8 cellular contexts compared by ENCODE assay signal in the genomic region with DNA sequence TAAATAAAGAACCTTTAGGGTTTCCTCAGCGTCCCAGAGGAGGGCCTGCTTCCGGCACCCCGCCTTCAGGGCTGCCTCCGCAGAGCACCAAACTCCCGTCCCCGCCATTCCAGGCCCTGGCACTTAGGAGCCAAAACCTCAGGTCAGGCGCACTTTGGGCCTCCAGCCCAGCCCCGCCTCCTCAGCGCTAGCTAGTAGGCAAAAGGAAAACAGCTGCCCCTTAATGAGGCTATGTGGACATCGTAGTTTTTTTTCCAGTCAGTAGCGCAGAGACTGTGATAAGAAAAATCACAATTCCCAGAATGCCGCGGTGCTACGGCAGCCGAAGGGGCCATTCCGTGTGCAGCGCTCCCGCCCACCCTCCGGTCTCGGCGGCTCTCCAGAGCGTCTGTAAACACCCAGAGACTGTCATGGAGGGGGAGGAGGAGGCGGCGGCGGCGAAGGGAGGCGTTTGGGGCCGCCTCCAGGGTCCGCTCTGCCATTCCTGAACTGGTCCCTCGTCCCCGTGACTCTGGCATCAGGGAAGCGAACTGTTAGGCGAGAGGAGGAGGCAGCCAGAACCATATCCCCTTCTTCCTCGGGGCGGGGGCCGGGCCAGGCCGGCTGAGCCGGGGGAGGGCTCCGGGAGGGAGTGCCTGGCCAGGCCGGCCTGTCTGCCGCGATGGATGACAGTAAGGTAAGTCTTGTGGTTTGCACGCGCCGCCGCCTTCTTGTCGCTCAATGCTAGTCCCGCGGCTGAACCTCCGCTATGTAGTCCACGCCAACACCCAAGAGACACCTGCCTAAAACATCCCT. TPM values are rescaled to one million over a fixed set of nuclear protein-coding genes. Genes with fewer than 3 reads are reported as not detected.
DNase-seq lines count a peak whose midpoint lies in the region; ATAC-seq, FAIRE-seq and TF ChIP-seq lines count a peak whose summit lies in the region.

A gene with protein sequence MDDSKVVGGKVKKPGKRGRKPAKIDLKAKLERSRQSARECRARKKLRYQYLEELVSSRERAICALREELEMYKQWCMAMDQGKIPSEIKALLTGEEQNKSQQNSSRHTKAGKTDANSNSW (plus strand): TSS at position 365 of the 795 bp plus-strand sequence. CDS start 297 bp downstream, at position 662.

- peaks cover 20 to 63% (median 29%) of the 10 kb centered on the region in 10 experiments for H3K4me1 ChIP-seq in BLaER1 treated with 17β-estradiol and CSF1 and Interleukin-3, amounts not matched to agents 10 nM and 100 nM
- H3K4me1 ChIP-seq in HepG2 (ENCODE audit: insufficient read depth, low read length): peaks cover 58% of the 10 kb centered on the region

- H3K9me3 ChIP-seq in BLaER1 treated with 17β-estradiol and CSF1 and Interleukin-3, amounts not matched to agents 10 nM and 100 nM (replicated peaks in 1 of 11): no peaks in the 10 kb centered on the region
- no peaks in the 10 kb centered on the region for H3K9me3 ChIP-seq in HepG2 (ENCODE audit: low read length)

- peaks cover 0 to 26% (median 3%) of the 10 kb centered on the region in 11 experiments; a peak in 8 of 22 replicates for H3K36me3 ChIP-seq in BLaER1 treated with 17β-estradiol and CSF1 and Interleukin-3, amounts not matched to agents 10 nM and 100 nM
- H3K36me3 ChIP-seq in HepG2 (replicated peaks in 1 of 2; ENCODE audit: control insufficient read depth in 1 of 2, insufficient read depth in 2 of 2, low read length in 2 of 2): peaks cover 1 to 6% of the 10 kb centered on the region in 2 experiments; a peak in 1 of 5 replicates

- H2AFZ ChIP-seq in HepG2 (ENCODE audit: low read length): no peak within 1 kb of the TSS

- peak within 1 kb of the TSS; percentile 69 to 86 (median 74) for H3K4me3 ChIP-seq in BLaER1 treated with 17β-estradiol and CSF1 and Interleukin-3, amounts not matched to agents 10 nM and 100 nM
- H3K4me3 ChIP-seq in HepG2 (replicated peaks in 1 of 3; ENCODE audit: insufficient read depth in 1 of 3, low read depth in 2 of 3, low read length in 3 of 3): peak within 1 kb of the TSS; percentile 66 to 96 (median 71)

- peak within 1 kb of the TSS; percentile 81 to 93 (median 89) for H3K27ac ChIP-seq in BLaER1 treated with 17β-estradiol and CSF1 and Interleukin-3, amounts not matched to agents 10 nM and 100 nM
- H3K27ac ChIP-seq in HepG2 (ENCODE audit: extremely low read length, insufficient read depth, low read length): peak within 1 kb of the TSS; percentile 88

- peaks cover 0 to 32% (median 0%) of the 10 kb centered on the region in 11 experiments; a peak in 2 of 22 replicates for H4K20me1 ChIP-seq in BLaER1 treated with 17β-estradiol and CSF1 and Interleukin-3, amounts not matched to agents 10 nM and 100 nM
- H4K20me1 ChIP-seq in HepG2 (ENCODE audit: insufficient read depth, low read length): no peaks in the 10 kb centered on the region

- ATAC-seq in GM19324 (IDR thresholded peaks at IDR 0.05; ENCODE audit: low FRiP score, unreplicated experiment) (peak; percentile 89), HG03469 (IDR thresholded peaks at IDR 0.05; ENCODE audit: unreplicated experiment) (peak; percentile 50), HepG2 (peak; percentile 94)

- no peaks in the 10 kb centered on the region for H3K27me3 ChIP-seq in BLaER1 treated with 17β-estradiol and CSF1 and Interleukin-3, amounts not matched to agents 10 nM and 100 nM
- no peaks in the 10 kb centered on the region for H3K27me3 ChIP-seq in HepG2 (ENCODE audit: control insufficient read depth in 1 of 2, insufficient read depth in 2 of 2, low read length in 2 of 2)

- no peak for TF ChIP-seq RAD21 in HepG2 (CRISPR knock-in tag; IDR thresholded peaks at IDR 0.05)

- intact Hi-C loops in HepG2 (cut with micrococcal nuclease; ENCODE audit: unreplicated experiment): loop anchor here (1.0 to 5.0 kb wide), 2 partner anchors 13 to 49 kb away; a partner anchor contains a TSS

- peak; percentile 86 for FAIRE-seq in HepG2 (lab: Jason Lieb, UNC)

- no TSS peak for BruUV-seq in HepG2 (replicated peaks; lab: Mats Ljungman, UMichigan)

- peak within 1 kb of the TSS; percentile 79 to 91 (median 86) for H3K9ac ChIP-seq in BLaER1 treated with 17β-estradiol and CSF1 and Interleukin-3, amounts not matched to agents 10 nM and 100 nM
- peak within 1 kb of the TSS; percentile 92 for H3K9ac ChIP-seq in HepG2 (ENCODE audit: insufficient read depth, low read depth, low read length)

- DNase-seq in NCI-H69 (lab: John Stamatoyannopoulos, UW): peak; percentile 94
- peak; percentile 85 to 88 for DNase-seq in activated CD4-positive, alpha-beta T cell treated with anti-CD3 and anti-CD28 coated beads, Interleukin-2, amount 50 U/mL, for 48 hours
- peak; percentile 94 to 97 for DNase-seq in dermis microvascular lymphatic vessel endothelial cell (ENCODE audit: low read depth in 2 of 2)
- DNase-seq in HepG2 (ENCODE audit: low spot score): peak; percentile 95
- peak; percentile 85 for DNase-seq in stimulated activated CD4-positive, alpha-beta T cell treated with anti-CD3 and anti-CD28 coated beads, Interleukin-4, amount 100 ng/mL, for 1 hour

- peaks cover 18% of the 10 kb centered on the region for H3K79me2 ChIP-seq in HepG2 (ENCODE audit: insufficient read depth, low read length)

- in situ Hi-C loops in HepG2 (cut with HindIII; ENCODE audit: extremely low pct_ligation_motif_present, low pct_unique_long_range_greater_than_20kb): no loop called here

- CTCF ChIA-PET in HepG2 (lab: Yijun Ruan, JAX; ENCODE audit: low intra/inter-chr PET ratio, low total read pairs): no interaction called here

- TF ChIP-seq CTCF in HepG2 (CRISPR knock-in tag; IDR thresholded peaks at IDR 0.05): peak; percentile 41

- TF ChIP-seq EP300 in HepG2 (IDR thresholded peaks at IDR 0.05; ENCODE audit: low read depth in 2 of 2, low read length in 2 of 2) (peak; percentile 12 to 53; a peak in 1 of 4 replicates), HepG2 (CRISPR knock-in tag; IDR thresholded peaks at IDR 0.05; ENCODE audit: borderline replicate concordance) (no peak; the same call in 1 of the 2 replicates)

- peak within 1 kb of the TSS; percentile 75 to 99 (median 91) for H3K4me2 ChIP-seq in BLaER1 treated with 17β-estradiol and CSF1 and Interleukin-3, amounts not matched to agents 10 nM and 100 nM
- peak within 1 kb of the TSS; percentile 71 for H3K4me2 ChIP-seq in HepG2 (ENCODE audit: low read depth, low read length)

- whole genome bisulfite sequencing in HepG2 (ENCODE audit: low lambda C conversion rate): 1% methylated on average over 22 of the region's 51 CpGs

- POLR2A ChIA-PET in HepG2 (lab: Yijun Ruan, JAX): interaction anchor here (0.7 to 2.2 kb wide), 11 partner anchors 11 to 261 kb away, joined by 3 to 13 read pairs (median 4); a partner anchor contains a TSS

- TF ChIP-seq POLR2A in HepG2 (IDR thresholded peaks at IDR 0.05; ENCODE audit: insufficient read depth in 1 of 2, low read depth in 2 of 2, low read length in 2 of 2): peak; percentile 60 to 82

TF ChIP-seq in HepG2, 621 proteins besides CTCF, POLR2A, EP300 and RAD21 (continues in another document):
- TF ChIP-seq AHR (CRISPR knock-in tag; IDR thresholded peaks at IDR 0.05): 0 out of 2 replicates have a peak, but pooled peaks have one; percentile 36
- peak; percentile 83 for TF ChIP-seq HDAC1 (CRISPR knock-in tag; IDR thresholded peaks at IDR 0.05)
- no peak for TF ChIP-seq RBM22 (optimal IDR thresholded peaks at IDR 0.05; ENCODE audit: low read length)
- no peak for TF ChIP-seq ZNF382 (CRISPR knock-in tag; IDR thresholded peaks at IDR 0.05; ENCODE audit: borderline replicate concordance)
- TF ChIP-seq STAT5B (CRISPR knock-in tag; IDR thresholded peaks at IDR 0.05): no peak
- TF ChIP-seq, protein P1, sequence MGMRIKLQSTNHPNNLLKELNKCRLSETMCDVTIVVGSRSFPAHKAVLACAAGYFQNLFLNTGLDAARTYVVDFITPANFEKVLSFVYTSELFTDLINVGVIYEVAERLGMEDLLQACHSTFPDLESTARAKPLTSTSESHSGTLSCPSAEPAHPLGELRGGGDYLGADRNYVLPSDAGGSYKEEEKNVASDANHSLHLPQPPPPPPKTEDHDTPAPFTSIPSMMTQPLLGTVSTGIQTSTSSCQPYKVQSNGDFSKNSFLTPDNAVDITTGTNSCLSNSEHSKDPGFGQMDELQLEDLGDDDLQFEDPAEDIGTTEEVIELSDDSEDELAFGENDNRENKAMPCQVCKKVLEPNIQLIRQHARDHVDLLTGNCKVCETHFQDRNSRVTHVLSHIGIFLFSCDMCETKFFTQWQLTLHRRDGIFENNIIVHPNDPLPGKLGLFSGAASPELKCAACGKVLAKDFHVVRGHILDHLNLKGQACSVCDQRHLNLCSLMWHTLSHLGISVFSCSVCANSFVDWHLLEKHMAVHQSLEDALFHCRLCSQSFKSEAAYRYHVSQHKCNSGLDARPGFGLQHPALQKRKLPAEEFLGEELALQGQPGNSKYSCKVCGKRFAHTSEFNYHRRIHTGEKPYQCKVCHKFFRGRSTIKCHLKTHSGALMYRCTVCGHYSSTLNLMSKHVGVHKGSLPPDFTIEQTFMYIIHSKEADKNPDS (CRISPR knock-in tag; IDR thresholded peaks at IDR 0.05): peak; percentile 16; the same call in 1 of the 2 replicates

RNA-seq across cellular contexts. Expression of the gene that starts here (rescaled TPM):
- total RNA-seq in dermis microvascular lymphatic vessel endothelial cell: 31.5 and 34.0 TPM in 2 replicates
- 6.9 and 10.1 TPM in 2 replicates for total RNA-seq in HepG2 (2016; rRNA removed; fragmentation: Illumina TruSeq; extraction: Trizol)
- total RNA-seq in HepG2 (2016; cell fraction: cytosol; rRNA removed; fragmentation: Illumina TruSeq; extraction: Trizol; ENCODE audit: low read depth): 2.9 and 3.5 TPM in 2 replicates
- 7.6 and 9.8 TPM in 2 replicates for total RNA-seq in HepG2 (2016; cell fraction: insoluble cytoplasmic fraction; rRNA removed; fragmentation: Illumina TruSeq; extraction: Trizol)
- total RNA-seq in HepG2 (2016; cell fraction: membrane; rRNA removed; fragmentation: Illumina TruSeq; extraction: Trizol): 9.4 and 10.1 TPM in 2 replicates
- total RNA-seq in HepG2 (2016; cell fraction: nucleus; rRNA removed; fragmentation: Illumina TruSeq; extraction: Trizol): 4.8 and 5.8 TPM in 2 replicates
- 8.4 TPM in 2 replicates for polyA plus RNA-seq in HepG2 (2011; rRNA removed)
- polyA plus RNA-seq in HepG2 (2011; cell fraction: cytosol; rRNA removed): 6.0 and 8.1 TPM in 2 replicates
- 2.7 and 3.6 TPM in 2 replicates for polyA plus RNA-seq in HepG2 (2011; cell fraction: nucleus; rRNA removed)
- 7.8 and 8.1 TPM in 2 replicates for polyA plus RNA-seq in HepG2 (2012)
- 3.6 and 3.7 TPM in 2 replicates for polyA plus RNA-seq in HepG2 (2016; cell fraction: cytosol; fragmentation: Illumina TruSeq; extraction: Trizol; ENCODE audit: low read depth)
- polyA plus RNA-seq in HepG2 (2016; cell fraction: insoluble cytoplasmic fraction; fragmentation: Illumina TruSeq; extraction: Trizol; ENCODE audit: low read depth): 9.2 and 9.4 TPM in 2 replicates
- 6.7 and 7.3 TPM in 2 replicates for polyA plus RNA-seq in HepG2 (2016; cell fraction: membrane; fragmentation: Illumina TruSeq; extraction: Trizol; ENCODE audit: low read depth)
- 5.8 and 6.1 TPM in 2 replicates for polyA plus RNA-seq in HepG2 (2016; cell fraction: nucleus; fragmentation: Illumina TruSeq; extraction: Trizol; ENCODE audit: insufficient read depth, low read depth)
- 5.8 and 9.0 TPM in 2 replicates for polyA minus RNA-seq in HepG2 (2011; rRNA and poly(A)+ RNA removed; ENCODE audit: low replicate concordance)
- 5.5 and 6.2 TPM in 2 replicates for polyA minus RNA-seq in HepG2 (2011; cell fraction: cytosol; rRNA and poly(A)+ RNA removed)
- 13.5 and 13.8 TPM in 2 replicates for polyA minus RNA-seq in HepG2 (2011; cell fraction: nucleus; rRNA and poly(A)+ RNA removed)

Comparison
In these comparisons a context has a peak if more than half of its experiments do, and no peak if none do; other contexts are left out.
1. Peak in every context shown above with its lines: DNase-seq, ATAC-seq, H3K4me3 ChIP-seq and H3K27ac ChIP-seq.